1 cellular context compared by ENCODE assay signal in genomic region chr22:28800308-28801041, GRCh38.
TF ChIP-seq lines count a peak whose summit lies in the region.

Gene XBP1, minus strand, starts transcription at chr22:28800569.

TF ChIP-seq in GM12878, 131 proteins besides CTCF, POLR2A, EP300 and RAD21 (continued from another document and continues in another):
- TF ChIP-seq REST (IDR thresholded peaks at IDR 0.05; ENCODE audit: low read depth, low read length) (no peak), SMC3 (IDR thresholded peaks at IDR 0.05; ENCODE audit: borderline replicate concordance, low read length) (no peak), SKIL (IDR thresholded peaks at IDR 0.05; ENCODE audit: low read depth, poor library complexity, severe bottlenecking) (peak; percentile 24), RELA (IDR thresholded peaks at IDR 0.05; ENCODE audit: borderline replicate concordance, partially characterized antibody) (peak; percentile 37), RFX5 (IDR thresholded peaks at IDR 0.05; ENCODE audit: low read depth, low read length) (peak; percentile 91), NFIC (IDR thresholded peaks at IDR 0.05; ENCODE audit: low read depth, low read length) (no peak), MYB (IDR thresholded peaks at IDR 0.05; ENCODE audit: borderline replicate concordance, low read depth, low read length) (no peak), TBL1XR1 (IDR thresholded peaks at IDR 0.05; ENCODE audit: low read depth, low read length) (no peak), BMI1 (IDR thresholded peaks at IDR 0.05; ENCODE audit: borderline replicate concordance) (no peak), DPF2 (IDR thresholded peaks at IDR 0.05) (peak; percentile 68; the same call in 1 of the 2 replicates), TCF7 (IDR thresholded peaks at IDR 0.05; ENCODE audit: borderline replicate concordance) (no peak), MLLT1 (IDR thresholded peaks at IDR 0.05) (no peak; the same call in 1 of the 2 replicates), HDAC6 (IDR thresholded peaks at IDR 0.05; ENCODE audit: unreplicated experiment) (peak; percentile 90), ZBTB4 (CRISPR knock-in tag; IDR thresholded peaks at IDR 0.05) (no peak), SPI1 (IDR thresholded peaks at IDR 0.05; ENCODE audit: borderline replicate concordance, insufficient read depth, low read depth, low read length) (no peak), LARP7 (IDR thresholded peaks at IDR 0.05) (peak; percentile 89), HDAC2 (IDR thresholded peaks at IDR 0.05) (no peak), CHD2 (IDR thresholded peaks at IDR 0.05; ENCODE audit: borderline replicate concordance, low read depth, low read length) (peak; percentile 84), NBN (IDR thresholded peaks at IDR 0.05) (no peak), MYC (IDR thresholded peaks at IDR 0.05; ENCODE audit: insufficient read depth, insufficient read length, insufficient replicate concordance, low read length, severe bottlenecking) (peak; percentile 27), MEF2A (IDR thresholded peaks at IDR 0.05; ENCODE audit: insufficient read depth, low read depth, low read length) (no peak), POU2F2 (IDR thresholded peaks at IDR 0.05; ENCODE audit: borderline replicate concordance, low read depth, low read length) (peak; percentile 64; the same call in 2 of the 3 replicates), SMAD1 (IDR thresholded peaks at IDR 0.05; ENCODE audit: low read depth, partially characterized antibody) (no peak), BHLHE40 (IDR thresholded peaks at IDR 0.05; ENCODE audit: borderline replicate concordance in 1 of 2, low read depth in 2 of 2, low read length in 1 of 2) (peak in 1 of 2 experiments; percentile 67; a peak in 2 of 4 replicates), FOS (IDR thresholded peaks at IDR 0.05; ENCODE audit: borderline replicate concordance, extremely low read depth, insufficient read length) (peak; percentile 23), IRF3 (IDR thresholded peaks at IDR 0.05) (peak; percentile 61; the same call in 1 of the 2 replicates), RB1 (IDR thresholded peaks at IDR 0.05; ENCODE audit: borderline replicate concordance) (peak; percentile 73; the same call in 1 of the 2 replicates), FOXK2 (IDR thresholded peaks at IDR 0.05) (no peak), SIN3A (IDR thresholded peaks at IDR 0.05; ENCODE audit: low read depth, low read length) (peak; percentile 67; the same call in 1 of the 2 replicates), MXI1 (IDR thresholded peaks at IDR 0.05; ENCODE audit: low read depth, low read length) (peak; percentile 90), NR2C2 (IDR thresholded peaks at IDR 0.05; ENCODE audit: borderline replicate concordance, control insufficient read depth, insufficient read length, low read depth) (no peak), ZBTB33 (IDR thresholded peaks at IDR 0.05) (no peak), IRF5 (IDR thresholded peaks at IDR 0.05; ENCODE audit: borderline replicate concordance) (no peak), YBX1 (IDR thresholded peaks at IDR 0.05) (no peak), BCL11A (IDR thresholded peaks at IDR 0.05; ENCODE audit: low read depth, low read length) (no peak), STAT1 (conservative IDR thresholded peaks at IDR 0.05) (no peak), EED (IDR thresholded peaks at IDR 0.05; ENCODE audit: low read depth) (no peak), YY1 (IDR thresholded peaks at IDR 0.05; ENCODE audit: low read depth, low read length) (peak; percentile 82; the same call in 1 of the 2 replicates), ATF3 (IDR thresholded peaks at IDR 0.05; ENCODE audit: borderline replicate concordance, extremely low read depth, low read depth, low read length) (no peak), PBX3 (IDR thresholded peaks at IDR 0.05; ENCODE audit: insufficient replicate concordance, low read depth, low read length) (no peak), PKNOX1 (IDR thresholded peaks at IDR 0.05) (no peak), SUPT20H (IDR thresholded peaks at IDR 0.05; ENCODE audit: borderline replicate concordance, control insufficient read depth, low read depth, low read length) (no peak), PML (IDR thresholded peaks at IDR 0.05; ENCODE audit: low read length) (peak; percentile 89), GATAD2B (conservative IDR thresholded peaks at IDR 0.05; ENCODE audit: low read depth) (peak; percentile 89)
